Comparison of ENCODE assay signal across 7 cellular contexts in genomic region chr17:7477392-7478275, GRCh38. TPM values are rescaled to one million over a fixed set of nuclear protein-coding genes. Genes with fewer than 3 reads are reported as not detected.
DNase-seq lines count a peak whose midpoint lies in the region; ATAC-seq and TF ChIP-seq lines count a peak whose summit lies in the region.

No MANE protein-coding gene starts in this region.

- no peaks in the 10 kb centered on the region for H3K9me3 ChIP-seq in HUES48 (ENCODE audit: control insufficient read depth, insufficient read depth, low read length)
- no peaks in the 10 kb centered on the region for H3K9me3 ChIP-seq in upper lobe of left lung
- H3K9me3 ChIP-seq in BE2C, result no peaks in the 10 kb centered on the region

- H3K27ac ChIP-seq in HUES48 (ENCODE audit: low read depth, low read length) (peak overlapping the region; percentile 31), upper lobe of left lung (peak overlapping the region; percentile 97 to 99 (median 98))

- no peak overlapping the region for H3K9ac ChIP-seq in HUES48 (ENCODE audit: low read depth, low read length)

- no peak for TF ChIP-seq EP300 in upper lobe of left lung (IDR thresholded peaks at IDR 0.05)

- peak; percentile 37 for DNase-seq in activated CD4-positive, alpha-beta T cell treated with anti-CD3 and anti-CD28 coated beads for 48 hours
- DNase-seq in epithelial cell of esophagus (ENCODE audit: low read depth), result peak; percentile 76
- DNase-seq in mucosa of gallbladder (ENCODE audit: low spot score), result peak; percentile 48
- DNase-seq in upper lobe of left lung, result peak; percentile 54 to 64
- no peak for DNase-seq in BE2C

- H3K4me3 ChIP-seq in HUES48 (ENCODE audit: low read depth, low read length) (peak overlapping the region; percentile 72; the same call in 1 of the 2 replicates), epithelial cell of esophagus (ENCODE audit: low read length) (peak overlapping the region; percentile 94), upper lobe of left lung (peak overlapping the region; percentile 62 to 94 (median 86)), BE2C (ENCODE audit: low read depth, low read length) (no peak overlapping the region)

- peak in 2 of 4 donors; percentile 20 to 65 for TF ChIP-seq POLR2A in upper lobe of left lung (IDR thresholded peaks at IDR 0.05)

- H3K36me3 ChIP-seq in HUES48 (ENCODE audit: control insufficient read depth, insufficient read depth, low read length), result no peaks in the 10 kb centered on the region
- H3K36me3 ChIP-seq in upper lobe of left lung, result no peaks in the 10 kb centered on the region
- no peaks in the 10 kb centered on the region for H3K36me3 ChIP-seq in BE2C

- ATAC-seq in upper lobe of left lung (ENCODE audit: low FRiP score in 2 of 2) (peak; percentile 38 to 81), GM21423 (IDR thresholded peaks at IDR 0.05; ENCODE audit: unreplicated experiment) (no peak)

- TF ChIP-seq CTCF in epithelial cell of esophagus (IDR thresholded peaks at IDR 0.05; ENCODE audit: insufficient read depth, low read depth, low read length, missing control alignments) (no peak), upper lobe of left lung (IDR thresholded peaks at IDR 0.05) (peak in 1 of 6 experiments; percentile 3), BE2C (IDR thresholded peaks at IDR 0.05; ENCODE audit: low read depth, low read length) (no peak)

- H3K27me3 ChIP-seq in HUES48 (ENCODE audit: control insufficient read depth, insufficient read depth, low read length) (no peaks in the 10 kb centered on the region), upper lobe of left lung (no peaks in the 10 kb centered on the region), BE2C (no peaks in the 10 kb centered on the region)

- WGBS in upper lobe of left lung, 2 donors, result 10 to 20% methylated on average over 25 to 26 of the region's 26 CpGs

- H3K4me1 ChIP-seq in HUES48 (ENCODE audit: control insufficient read depth, insufficient read depth, low read length) (peaks cover 18% of the 10 kb centered on the region), upper lobe of left lung (peaks cover 39 to 65% (median 42%) of the 10 kb centered on the region in 4 donors), BE2C (no peaks in the 10 kb centered on the region)

RNA-seq across cellular contexts. Expression of gene ZBTB4, which starts 1.8 kb away (rescaled TPM):
- total RNA-seq in mucosa of gallbladder (82.8 TPM), upper lobe of left lung (10 to 100 TPM; 54.4 to 90.1 (median 74.2) TPM)
- 7.9 TPM for polyA plus RNA-seq in BE2C (2012; ENCODE audit: insufficient read depth, insufficient read length, low read depth)

RNA-seq across cellular contexts. Expression of gene SLC35G6, which starts 3.6 kb away (rescaled TPM):
- not detected for total RNA-seq in mucosa of gallbladder
- total RNA-seq in upper lobe of left lung, result not detected
- polyA plus RNA-seq in BE2C (2012; ENCODE audit: insufficient read depth, insufficient read length, low read depth), result not detected

RNA-seq across cellular contexts. Expression of gene POLR2A, which starts 6.5 kb away (rescaled TPM):
- total RNA-seq in mucosa of gallbladder, result 133 TPM
- total RNA-seq in upper lobe of left lung, result 100 to 1,000 TPM in 4 of 6 donors, 10 to 100 TPM in 2; 79.5 to 139 (median 112) TPM
- 75.6 TPM for polyA plus RNA-seq in BE2C (2012; ENCODE audit: insufficient read depth, insufficient read length, low read depth)

RNA-seq across cellular contexts. Expression of gene CHRNB1, which starts 32.8 kb away (rescaled TPM):
- 10.0 TPM for total RNA-seq in mucosa of gallbladder
- total RNA-seq in upper lobe of left lung, result 10 to 100 TPM in 1 of 6 donors, 1 to 10 TPM in 5; 1.9 to 11.5 (median 7.0) TPM
- 4.6 TPM for polyA plus RNA-seq in BE2C (2012; ENCODE audit: insufficient read depth, insufficient read length, low read depth)

RNA-seq across cellular contexts. Expression of gene FGF11, which starts 38.3 kb away (rescaled TPM):
- 2.7 TPM for total RNA-seq in mucosa of gallbladder
- 1 to 10 TPM in 2 of 6 donors, under 1 TPM in 3, not detected in 1; 0.15 to 2.0 (median 0.57) TPM for total RNA-seq in upper lobe of left lung
- polyA plus RNA-seq in BE2C (2012; ENCODE audit: insufficient read depth, insufficient read length, low read depth), result 7.1 TPM
